In the genomic region with DNA sequence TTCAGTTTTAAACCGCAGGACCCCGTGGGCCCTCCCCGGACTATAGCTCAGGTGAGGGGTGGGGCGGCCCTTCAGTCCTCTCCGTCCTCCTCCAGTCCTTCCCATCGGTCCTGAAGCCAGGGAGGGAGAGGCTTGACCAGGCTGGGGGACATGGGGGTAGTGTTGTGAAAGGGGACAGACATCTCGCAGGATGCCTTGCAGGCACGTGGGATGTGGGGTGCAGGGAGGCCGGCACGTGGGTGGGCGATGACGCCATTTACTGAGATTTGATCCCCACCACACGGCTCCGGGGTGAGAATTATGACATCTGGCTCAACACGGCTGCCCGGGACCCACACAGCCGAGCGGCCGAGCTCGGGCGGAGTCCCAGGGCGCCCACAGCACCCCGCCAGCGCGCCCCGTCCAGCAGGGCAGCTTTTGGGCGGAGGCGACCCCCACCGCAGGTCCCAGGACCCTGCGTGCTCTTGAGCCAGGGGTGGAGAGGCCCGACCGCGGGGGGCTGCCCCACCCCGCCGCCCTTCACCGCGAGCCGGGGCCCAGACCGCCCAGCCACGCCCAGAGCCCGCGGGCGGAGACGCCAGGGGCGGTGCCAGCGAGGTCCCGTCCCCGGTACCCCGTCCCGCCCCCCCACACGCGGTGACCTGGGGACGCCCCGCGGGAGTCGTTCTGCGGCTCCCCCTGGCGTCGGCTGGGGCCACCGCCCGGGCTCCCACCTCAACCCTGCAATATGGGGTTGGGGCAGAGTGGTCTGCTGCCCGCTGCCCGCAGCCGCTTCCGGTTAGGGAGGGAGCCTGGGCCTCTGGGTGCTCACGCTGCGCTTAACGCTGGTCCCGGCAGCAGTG, we compare ENCODE assay signal across 8 cellular contexts. TPM values are rescaled to one million over a fixed set of nuclear protein-coding genes. Genes with fewer than 3 reads are reported as not detected.
DNase-seq lines count a peak whose midpoint lies in the region; ATAC-seq and TF ChIP-seq lines count a peak whose summit lies in the region.

No MANE protein-coding gene starts in this region.

- no peaks in the 10 kb centered on the region for H3K4me1 Mint-ChIP-seq in activated naive CD8-positive, alpha-beta T cell treated with anti-CD3 and anti-CD28 coated beads, Interleukin-2, amount 10 ng/mL, durations not matched to agents 7 days and 5 days

- no peak overlapping the region for H3K27ac ChIP-seq in iPS-18a (ENCODE audit: low read length)

- H3K9ac ChIP-seq in iPS-18a (ENCODE audit: low read length): no peak overlapping the region

- no peak overlapping the region for H3K27ac Mint-ChIP-seq in activated naive CD8-positive, alpha-beta T cell treated with anti-CD3 and anti-CD28 coated beads, Interleukin-2, amount 10 ng/mL, durations not matched to agents 7 days and 5 days

- peaks cover 7% of the 10 kb centered on the region for H3K27me3 Mint-ChIP-seq in activated naive CD8-positive, alpha-beta T cell treated with anti-CD3 and anti-CD28 coated beads, Interleukin-2, amount 10 ng/mL, durations not matched to agents 7 days and 5 days

- H3K9me3 Mint-ChIP-seq in activated naive CD8-positive, alpha-beta T cell treated with anti-CD3 and anti-CD28 coated beads, Interleukin-2, amount 10 ng/mL, durations not matched to agents 7 days and 5 days: no peaks in the 10 kb centered on the region

- no peaks in the 10 kb centered on the region for H3K36me3 ChIP-seq in iPS-18a (ENCODE audit: control insufficient read depth, low read depth, low read length)

- no peaks in the 10 kb centered on the region for H3K36me3 Mint-ChIP-seq in activated naive CD8-positive, alpha-beta T cell treated with anti-CD3 and anti-CD28 coated beads, Interleukin-2, amount 10 ng/mL, durations not matched to agents 7 days and 5 days

- H3K4me3 Mint-ChIP-seq in activated naive CD8-positive, alpha-beta T cell treated with anti-CD3 and anti-CD28 coated beads, Interleukin-2, amount 10 ng/mL, durations not matched to agents 7 days and 5 days: peak overlapping the region; percentile 58

- peak; percentile 81 for DNase-seq in activated naive CD8-positive, alpha-beta T cell treated with anti-CD3 and anti-CD28 coated beads, Interleukin-2, amount 10 ng/mL, durations not matched to agents 7 days and 5 days
- DNase-seq in stimulated activated CD4-positive, alpha-beta T cell treated with anti-CD3 and anti-CD28 coated beads, Interleukin-1b, Interleukin-23, amount 100 ng/mL, for 4 hours (ENCODE audit: low read depth in 2 of 2): peak; percentile 71 to 81
- no peak for DNase-seq in NCI-H2196 treated with DMSO at 0.1 percent for 48 hours (lab: John Stamatoyannopoulos, UW; ENCODE audit: unreplicated experiment)

- H3K27me3 ChIP-seq in iPS-18a (ENCODE audit: control insufficient read depth, insufficient read depth, low read length): peaks cover 12% of the 10 kb centered on the region

- peak overlapping the region; percentile 30 for H3K4me3 ChIP-seq in iPS-18a (ENCODE audit: low read length)

- no peaks in the 10 kb centered on the region for H3K4me1 ChIP-seq in iPS-18a (ENCODE audit: control insufficient read depth, low read depth, low read length)

- peak; percentile 56 for ATAC-seq in HG03045 (IDR thresholded peaks at IDR 0.05; ENCODE audit: unreplicated experiment)
- peak; percentile 51 for ATAC-seq in SK-N-SH treated with all-trans-retinoic acid at 6 μM for 48 hours
- peak; percentile 86 for ATAC-seq in activated naive CD8-positive, alpha-beta T cell treated with anti-CD3 and anti-CD28 coated beads, Interleukin-2, amount 10 ng/mL, durations not matched to agents 7 days and 5 days (ENCODE audit: low read depth)
- no peak for ATAC-seq in HG03039 (IDR thresholded peaks at IDR 0.05; ENCODE audit: unreplicated experiment)

- peak; percentile 62 for TF ChIP-seq CTCF in GM12872 (IDR thresholded peaks at IDR 0.05; ENCODE audit: insufficient read depth, low read depth, low read length)

- no peaks in the 10 kb centered on the region for H3K9me3 ChIP-seq in iPS-18a (ENCODE audit: control insufficient read depth, low read depth, low read length)

- POLR2A ChIA-PET in activated naive CD8-positive, alpha-beta T cell treated with anti-CD3 and anti-CD28 coated beads, Interleukin-2, amount 10 ng/mL, durations not matched to agents 7 days and 5 days (lab: Charles Lee): no interaction called here

TF ChIP-seq in SK-N-SH treated with all-trans-retinoic acid at 6 μM for 48 hours, 23 proteins besides CTCF, POLR2A, EP300 and RAD21:
- no peak for TF ChIP-seq GLIS3 (CRISPR knock-in tag; IDR thresholded peaks at IDR 0.05)
- no peak for TF ChIP-seq ZC3H10 (CRISPR knock-in tag; IDR thresholded peaks at IDR 0.05)
- TF ChIP-seq, protein P1, sequence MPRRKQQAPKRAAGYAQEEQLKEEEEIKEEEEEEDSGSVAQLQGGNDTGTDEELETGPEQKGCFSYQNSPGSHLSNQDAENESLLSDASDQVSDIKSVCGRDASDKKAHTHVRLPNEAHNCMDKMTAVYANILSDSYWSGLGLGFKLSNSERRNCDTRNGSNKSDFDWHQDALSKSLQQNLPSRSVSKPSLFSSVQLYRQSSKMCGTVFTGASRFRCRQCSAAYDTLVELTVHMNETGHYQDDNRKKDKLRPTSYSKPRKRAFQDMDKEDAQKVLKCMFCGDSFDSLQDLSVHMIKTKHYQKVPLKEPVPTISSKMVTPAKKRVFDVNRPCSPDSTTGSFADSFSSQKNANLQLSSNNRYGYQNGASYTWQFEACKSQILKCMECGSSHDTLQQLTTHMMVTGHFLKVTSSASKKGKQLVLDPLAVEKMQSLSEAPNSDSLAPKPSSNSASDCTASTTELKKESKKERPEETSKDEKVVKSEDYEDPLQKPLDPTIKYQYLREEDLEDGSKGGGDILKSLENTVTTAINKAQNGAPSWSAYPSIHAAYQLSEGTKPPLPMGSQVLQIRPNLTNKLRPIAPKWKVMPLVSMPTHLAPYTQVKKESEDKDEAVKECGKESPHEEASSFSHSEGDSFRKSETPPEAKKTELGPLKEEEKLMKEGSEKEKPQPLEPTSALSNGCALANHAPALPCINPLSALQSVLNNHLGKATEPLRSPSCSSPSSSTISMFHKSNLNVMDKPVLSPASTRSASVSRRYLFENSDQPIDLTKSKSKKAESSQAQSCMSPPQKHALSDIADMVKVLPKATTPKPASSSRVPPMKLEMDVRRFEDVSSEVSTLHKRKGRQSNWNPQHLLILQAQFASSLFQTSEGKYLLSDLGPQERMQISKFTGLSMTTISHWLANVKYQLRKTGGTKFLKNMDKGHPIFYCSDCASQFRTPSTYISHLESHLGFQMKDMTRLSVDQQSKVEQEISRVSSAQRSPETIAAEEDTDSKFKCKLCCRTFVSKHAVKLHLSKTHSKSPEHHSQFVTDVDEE (CRISPR knock-in tag; IDR thresholded peaks at IDR 0.05): no peak
- TF ChIP-seq PPARA (CRISPR knock-in tag; IDR thresholded peaks at IDR 0.05; ENCODE audit: borderline replicate concordance): no peak
- no peak for TF ChIP-seq ZNF565 (CRISPR knock-in tag; conservative IDR thresholded peaks at IDR 0.05; ENCODE audit: low read depth)
- no peak for TF ChIP-seq ARNTL (CRISPR knock-in tag; IDR thresholded peaks at IDR 0.05; ENCODE audit: borderline replicate concordance, low read depth)
- TF ChIP-seq ESRRG (CRISPR knock-in tag; IDR thresholded peaks at IDR 0.05): no peak
- no peak for TF ChIP-seq TCF4 (CRISPR knock-in tag; IDR thresholded peaks at IDR 0.05; ENCODE audit: borderline replicate concordance)
- no peak for TF ChIP-seq CSDC2 (CRISPR knock-in tag; IDR thresholded peaks at IDR 0.05)
- TF ChIP-seq ZFP30 (CRISPR knock-in tag; IDR thresholded peaks at IDR 0.05): no peak
- no peak for TF ChIP-seq TOX (CRISPR knock-in tag; IDR thresholded peaks at IDR 0.05; ENCODE audit: borderline replicate concordance)
- TF ChIP-seq, protein P2, sequence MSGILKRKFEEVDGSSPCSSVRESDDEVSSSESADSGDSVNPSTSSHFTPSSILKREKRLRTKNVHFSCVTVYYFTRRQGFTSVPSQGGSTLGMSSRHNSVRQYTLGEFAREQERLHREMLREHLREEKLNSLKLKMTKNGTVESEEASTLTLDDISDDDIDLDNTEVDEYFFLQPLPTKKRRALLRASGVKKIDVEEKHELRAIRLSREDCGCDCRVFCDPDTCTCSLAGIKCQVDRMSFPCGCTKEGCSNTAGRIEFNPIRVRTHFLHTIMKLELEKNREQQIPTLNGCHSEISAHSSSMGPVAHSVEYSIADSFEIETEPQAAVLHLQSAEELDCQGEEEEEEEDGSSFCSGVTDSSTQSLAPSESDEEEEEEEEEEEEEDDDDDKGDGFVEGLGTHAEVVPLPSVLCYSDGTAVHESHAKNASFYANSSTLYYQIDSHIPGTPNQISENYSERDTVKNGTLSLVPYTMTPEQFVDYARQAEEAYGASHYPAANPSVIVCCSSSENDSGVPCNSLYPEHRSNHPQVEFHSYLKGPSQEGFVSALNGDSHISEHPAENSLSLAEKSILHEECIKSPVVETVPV (CRISPR knock-in tag; IDR thresholded peaks at IDR 0.05): no peak

RNA-seq across cellular contexts. Expression of a gene that starts 3.3 kb away (rescaled TPM):
- not detected for total RNA-seq in activated naive CD8-positive, alpha-beta T cell treated with anti-CD3 and anti-CD28 coated beads, Interleukin-2, amount 10 ng/mL, durations not matched to agents 7 days and 5 days

RNA-seq across cellular contexts. Expression of a gene that starts 7.3 kb away (rescaled TPM):
- not detected for total RNA-seq in activated naive CD8-positive, alpha-beta T cell treated with anti-CD3 and anti-CD28 coated beads, Interleukin-2, amount 10 ng/mL, durations not matched to agents 7 days and 5 days

RNA-seq across cellular contexts. Expression of a gene that starts 32.0 kb away (rescaled TPM):
- total RNA-seq in activated naive CD8-positive, alpha-beta T cell treated with anti-CD3 and anti-CD28 coated beads, Interleukin-2, amount 10 ng/mL, durations not matched to agents 7 days and 5 days: 1 to 10 TPM; 3.0 TPM

RNA-seq across cellular contexts. Expression of a gene that starts 33.9 kb away (rescaled TPM):
- 1 to 10 TPM; 1.1 TPM for total RNA-seq in activated naive CD8-positive, alpha-beta T cell treated with anti-CD3 and anti-CD28 coated beads, Interleukin-2, amount 10 ng/mL, durations not matched to agents 7 days and 5 days
